Comparison of ENCODE assay signal across 1 cellular context in genomic region chr2:101380376-101380775, GRCh38.
TF ChIP-seq lines count a peak whose summit lies in the region.

No MANE protein-coding gene starts in this region.

TF ChIP-seq in GM23338, 12 proteins besides CTCF, POLR2A, EP300 and RAD21 (continued from another document):
- TF ChIP-seq ETS1 (IDR thresholded peaks at IDR 0.05) = no peak
- TF ChIP-seq NANOG (IDR thresholded peaks at IDR 0.05; ENCODE audit: borderline replicate concordance) = no peak
- TF ChIP-seq STAT1 (IDR thresholded peaks at IDR 0.05; ENCODE audit: unreplicated experiment) = no peak
- no peak for TF ChIP-seq ZNF331 (CRISPR knock-in tag; IDR thresholded peaks at IDR 0.05; ENCODE audit: low read depth)
- TF ChIP-seq REST (IDR thresholded peaks at IDR 0.05; ENCODE audit: unreplicated experiment) = no peak
- TF ChIP-seq EZH2 (IDR thresholded peaks at IDR 0.05; ENCODE audit: low read depth, unreplicated experiment) = no peak
